Comparison of ENCODE assay signal across 7 cellular contexts in the genomic region with DNA sequence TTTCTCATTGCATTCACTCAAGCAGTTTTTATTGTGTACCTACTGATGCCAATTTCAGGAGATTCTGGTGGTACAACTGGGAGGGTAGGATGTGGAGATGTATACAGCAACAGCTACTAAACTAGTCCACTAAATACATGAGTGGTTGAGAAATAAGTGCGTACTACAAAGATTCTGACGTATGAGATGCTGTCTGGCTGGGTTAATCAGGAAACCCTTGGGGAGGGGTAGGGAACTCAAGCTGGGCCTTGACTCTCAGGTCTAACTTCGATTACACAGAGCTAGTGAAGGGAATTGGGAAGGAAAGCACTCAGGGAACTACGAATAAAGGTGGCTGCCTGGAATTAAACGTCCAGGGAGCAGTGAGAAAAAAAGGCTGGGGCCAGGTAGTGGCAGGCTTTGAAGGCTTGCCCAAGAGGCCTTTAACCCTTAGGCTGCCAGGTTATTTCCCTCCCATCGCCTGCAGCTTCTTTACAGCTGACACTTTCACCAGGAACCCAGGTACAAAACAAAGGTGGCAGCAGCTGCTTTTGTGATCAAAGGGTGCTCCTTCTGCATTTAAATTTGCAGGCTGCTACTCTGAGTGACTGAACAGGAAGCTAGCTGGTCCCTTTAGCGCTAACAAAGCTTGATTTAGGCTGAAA. TPM values are rescaled to one million over a fixed set of nuclear protein-coding genes. Genes with fewer than 3 reads are reported as not detected.
DNase-seq lines count a peak whose midpoint lies in the region; ATAC-seq lines count a peak whose summit lies in the region.
"Had no signal": no experiment of that assay in that cellular context is flagged by ENCODE, and none has a peak within 500 bp of the region (broad histone marks: within the 10 kb centered on the region; RNA-seq: fewer than 3 reads in every experiment).

No MANE protein-coding gene starts in this region.

- H3K4me1 ChIP-seq in HUES48 (ENCODE audit: control insufficient read depth, insufficient read depth, low read length) (peaks cover 47% of the 10 kb centered on the region), muscle layer of duodenum (ENCODE audit: control insufficient read depth in 1 of 2, insufficient read depth in 2 of 2, low read length in 2 of 2) (peaks cover 10 to 52% of the 10 kb centered on the region in 2 donors)

- ATAC-seq in left colon = no peak

- DNase-seq in amniotic epithelial cell (ENCODE audit: low read depth) (peak; percentile 75), NCI-H1092 treated with DMSO at 0.1 percent for 48 hours (lab: John Stamatoyannopoulos, UW) (no peak), left colon (no peak), T1000 (lab: John Stamatoyannopoulos, UW) (no peak)
- DNase-seq: activated B cell treated with CpG ODN at 0.5 μM for 24 hours had no signal

- peaks cover 8% of the 10 kb centered on the region; the same call in 1 of the 2 replicates for H3K36me3 ChIP-seq in HUES48 (ENCODE audit: control insufficient read depth, insufficient read depth, low read length)
- H3K36me3 ChIP-seq in muscle layer of duodenum (ENCODE audit: control insufficient read depth in 1 of 2, insufficient read depth in 2 of 2, low read length in 2 of 2) = no peaks in the 10 kb centered on the region

- intact Hi-C loops in left colon (cut with DNase I, micrococcal nuclease) = no loop called here

- no peaks in the 10 kb centered on the region for H3K9me3 ChIP-seq in HUES48 (ENCODE audit: control insufficient read depth, insufficient read depth, low read length)
- no peaks in the 10 kb centered on the region for H3K9me3 ChIP-seq in muscle layer of duodenum (ENCODE audit: control insufficient read depth in 1 of 2, low read length in 2 of 2)

- peaks cover 6% of the 10 kb centered on the region for H3K27me3 ChIP-seq in HUES48 (ENCODE audit: control insufficient read depth, insufficient read depth, low read length)
- H3K27me3 ChIP-seq in muscle layer of duodenum (ENCODE audit: low read depth, low read length) = no peaks in the 10 kb centered on the region

- no peak overlapping the region for H3K9ac ChIP-seq in HUES48 (ENCODE audit: low read depth, low read length)

- H3K4me3 ChIP-seq in HUES48 (ENCODE audit: low read depth, low read length) (peak overlapping the region; percentile 18), muscle layer of duodenum (ENCODE audit: low read depth in 1 of 2, low read length in 2 of 2) (no peak overlapping the region)

- peak overlapping the region; percentile 57 for H3K27ac ChIP-seq in HUES48 (ENCODE audit: low read depth, low read length)
- H3K27ac ChIP-seq in muscle layer of duodenum (ENCODE audit: low read length) = peak overlapping the region; percentile 1

RNA-seq across cellular contexts. Expression of gene MMS19, which starts 3.2 kb away (rescaled TPM):
- 10 to 100 TPM; 38.9 to 42.3 TPM for total RNA-seq in left colon

RNA-seq across cellular contexts. Expression of gene UBTD1, which starts 3.7 kb away (rescaled TPM):
- total RNA-seq in left colon = 1 to 10 TPM; 1.8 to 2.4 TPM

RNA-seq across cellular contexts. Expression of gene ZDHHC16, which starts 49.0 kb away (rescaled TPM):
- 10 to 100 TPM; 29.1 to 31.5 TPM for total RNA-seq in left colon

RNA-seq across cellular contexts. Expression of gene EXOSC1, which starts 49.2 kb away (rescaled TPM):
- 10 to 100 TPM; 21.7 to 22.6 TPM for total RNA-seq in left colon
